In genomic region chr4:108216510-108216909, GRCh38 we compare ENCODE assay signal across 10 cellular contexts.
"Had no signal": no experiment of that assay in that cellular context is flagged by ENCODE, and none has a peak within 500 bp of the region (broad histone marks: within the 10 kb centered on the region; RNA-seq: fewer than 3 reads in every experiment).

No MANE protein-coding gene starts in this region.

- H3K27ac ChIP-seq: HL-60 had no signal

- H3K4me3 ChIP-seq: GM23338 had no signal

- H2AFZ ChIP-seq: GM23338 had no signal

- DNase-seq: H9, HCEC 1CT, HFFc6, KG1 had no signal

- H3K36me3 Mint-ChIP-seq: IgD-negative memory B cell had no signal

- H3K4me2 ChIP-seq: GM23338 had no signal

- H3K4me1 Mint-ChIP-seq: IgD-negative memory B cell had no signal

- H3K4me3 Mint-ChIP-seq: GM23338, H9, HFFc6, IgD-negative memory B cell had no signal

- ATAC-seq: GM23338, HepG2 had no signal

- H3K27ac Mint-ChIP-seq: GM23338, H9, HFFc6 had no signal

- FAIRE-seq: H1, H54, HepG2 had no signal

- H3K27me3 Mint-ChIP-seq: IgD-negative memory B cell had no signal

- H3K9me3 Mint-ChIP-seq: GM23338 had no signal
